1 cellular context compared by ENCODE assay signal in the genomic region with DNA sequence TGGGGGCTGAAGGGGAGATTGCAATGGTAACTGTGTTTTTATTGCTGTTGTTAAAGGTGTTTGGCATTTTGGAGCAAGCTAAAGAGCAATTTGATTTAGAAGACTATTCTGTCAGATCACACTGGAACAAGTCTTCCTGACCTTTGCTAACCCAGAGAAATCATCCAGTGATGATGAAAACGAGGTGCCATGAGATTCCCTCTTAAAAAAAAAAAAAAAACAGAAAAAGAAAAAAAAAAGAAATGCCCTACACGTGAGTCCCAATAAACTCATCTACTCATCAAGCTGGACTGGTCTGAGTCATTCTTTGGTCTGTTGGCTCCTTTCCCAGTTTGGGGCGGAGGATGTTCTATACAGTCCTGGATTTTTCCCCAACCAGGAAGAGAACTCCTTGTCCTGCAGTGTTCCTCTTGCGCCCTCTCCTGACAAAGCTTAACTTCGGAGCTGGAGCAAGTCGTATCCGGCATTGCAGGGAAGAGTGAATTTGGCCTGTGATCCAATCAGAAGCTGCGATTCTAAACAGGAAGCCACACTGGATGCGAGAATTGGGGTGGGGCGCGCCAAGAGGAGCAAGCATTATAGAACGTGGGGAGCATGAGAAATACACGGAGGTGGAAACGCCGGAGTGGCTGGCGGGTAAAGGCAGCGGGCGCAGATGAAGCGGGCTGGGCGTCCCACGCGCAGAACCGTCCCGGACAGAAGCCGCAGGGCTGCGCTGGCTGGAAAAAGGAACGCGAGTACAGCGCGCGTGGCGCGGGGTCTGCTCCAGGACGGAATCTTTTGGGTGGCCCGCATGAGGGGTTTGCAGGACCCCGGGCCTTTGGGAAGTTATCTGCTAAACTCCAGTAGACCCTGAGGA.
TF ChIP-seq lines count a peak whose summit lies in the region.

No MANE protein-coding gene starts in this region.

TF ChIP-seq in GM12878, 131 proteins besides CTCF, POLR2A, EP300 and RAD21 (continued from another document and continues in another):
- TF ChIP-seq, protein P1, sequence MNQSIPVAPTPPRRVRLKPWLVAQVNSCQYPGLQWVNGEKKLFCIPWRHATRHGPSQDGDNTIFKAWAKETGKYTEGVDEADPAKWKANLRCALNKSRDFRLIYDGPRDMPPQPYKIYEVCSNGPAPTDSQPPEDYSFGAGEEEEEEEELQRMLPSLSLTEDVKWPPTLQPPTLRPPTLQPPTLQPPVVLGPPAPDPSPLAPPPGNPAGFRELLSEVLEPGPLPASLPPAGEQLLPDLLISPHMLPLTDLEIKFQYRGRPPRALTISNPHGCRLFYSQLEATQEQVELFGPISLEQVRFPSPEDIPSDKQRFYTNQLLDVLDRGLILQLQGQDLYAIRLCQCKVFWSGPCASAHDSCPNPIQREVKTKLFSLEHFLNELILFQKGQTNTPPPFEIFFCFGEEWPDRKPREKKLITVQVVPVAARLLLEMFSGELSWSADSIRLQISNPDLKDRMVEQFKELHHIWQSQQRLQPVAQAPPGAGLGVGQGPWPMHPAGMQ (IDR thresholded peaks at IDR 0.05; ENCODE audit: borderline replicate concordance) = no peak
- TF ChIP-seq SUZ12 (IDR thresholded peaks at IDR 0.05; ENCODE audit: unreplicated experiment) (no peak), ZZZ3 (IDR thresholded peaks at IDR 0.05; ENCODE audit: control insufficient read depth, insufficient read length, low read depth) (no peak), POLR2AphosphoS5 (IDR thresholded peaks at IDR 0.05; ENCODE audit: low read length) (no peak), NR2C1 (IDR thresholded peaks at IDR 0.05) (no peak), SMAD1 (IDR thresholded peaks at IDR 0.05; ENCODE audit: low read depth, partially characterized antibody) (peak; percentile 23), ATF7 (IDR thresholded peaks at IDR 0.05; ENCODE audit: low read depth) (peak; percentile 46; the same call in 1 of the 2 replicates), JUND (IDR thresholded peaks at IDR 0.05; ENCODE audit: low read depth, low read length) (no peak), CBX3 (IDR thresholded peaks at IDR 0.05; ENCODE audit: borderline replicate concordance, low read depth) (no peak), MYC (IDR thresholded peaks at IDR 0.05; ENCODE audit: insufficient read depth, insufficient read length, insufficient replicate concordance, low read length, severe bottlenecking) (no peak), ZNF384 (IDR thresholded peaks at IDR 0.05; ENCODE audit: borderline replicate concordance, low read depth, low read length) (peak; percentile 80), SIN3A (IDR thresholded peaks at IDR 0.05; ENCODE audit: low read depth, low read length) (no peak), SPI1 (IDR thresholded peaks at IDR 0.05; ENCODE audit: borderline replicate concordance, insufficient read depth, low read depth, low read length) (no peak), ZNF217 (IDR thresholded peaks at IDR 0.05) (no peak), TAF1 (IDR thresholded peaks at IDR 0.05; ENCODE audit: borderline replicate concordance, low read depth, low read length) (no peak), CHD1 (IDR thresholded peaks at IDR 0.05; ENCODE audit: low read depth, low read length) (no peak), SREBF1 (IDR thresholded peaks at IDR 0.05; ENCODE audit: low read length) (no peak), EED (IDR thresholded peaks at IDR 0.05; ENCODE audit: low read depth) (peak; percentile 86), HDAC6 (IDR thresholded peaks at IDR 0.05; ENCODE audit: unreplicated experiment) (no peak), RCOR1 (conservative IDR thresholded peaks at IDR 0.05; ENCODE audit: low read depth, low read length) (no peak)
- TF ChIP-seq, protein P2, sequence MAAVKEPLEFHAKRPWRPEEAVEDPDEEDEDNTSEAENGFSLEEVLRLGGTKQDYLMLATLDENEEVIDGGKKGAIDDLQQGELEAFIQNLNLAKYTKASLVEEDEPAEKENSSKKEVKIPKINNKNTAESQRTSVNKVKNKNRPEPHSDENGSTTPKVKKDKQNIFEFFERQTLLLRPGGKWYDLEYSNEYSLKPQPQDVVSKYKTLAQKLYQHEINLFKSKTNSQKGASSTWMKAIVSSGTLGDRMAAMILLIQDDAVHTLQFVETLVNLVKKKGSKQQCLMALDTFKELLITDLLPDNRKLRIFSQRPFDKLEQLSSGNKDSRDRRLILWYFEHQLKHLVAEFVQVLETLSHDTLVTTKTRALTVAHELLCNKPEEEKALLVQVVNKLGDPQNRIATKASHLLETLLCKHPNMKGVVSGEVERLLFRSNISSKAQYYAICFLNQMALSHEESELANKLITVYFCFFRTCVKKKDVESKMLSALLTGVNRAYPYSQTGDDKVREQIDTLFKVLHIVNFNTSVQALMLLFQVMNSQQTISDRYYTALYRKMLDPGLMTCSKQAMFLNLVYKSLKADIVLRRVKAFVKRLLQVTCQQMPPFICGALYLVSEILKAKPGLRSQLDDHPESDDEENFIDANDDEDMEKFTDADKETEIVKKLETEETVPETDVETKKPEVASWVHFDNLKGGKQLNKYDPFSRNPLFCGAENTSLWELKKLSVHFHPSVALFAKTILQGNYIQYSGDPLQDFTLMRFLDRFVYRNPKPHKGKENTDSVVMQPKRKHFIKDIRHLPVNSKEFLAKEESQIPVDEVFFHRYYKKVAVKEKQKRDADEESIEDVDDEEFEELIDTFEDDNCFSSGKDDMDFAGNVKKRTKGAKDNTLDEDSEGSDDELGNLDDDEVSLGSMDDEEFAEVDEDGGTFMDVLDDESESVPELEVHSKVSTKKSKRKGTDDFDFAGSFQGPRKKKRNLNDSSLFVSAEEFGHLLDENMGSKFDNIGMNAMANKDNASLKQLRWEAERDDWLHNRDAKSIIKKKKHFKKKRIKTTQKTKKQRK (IDR thresholded peaks at IDR 0.05; ENCODE audit: low read depth, low read length) = no peak
- TF ChIP-seq, protein P3, sequence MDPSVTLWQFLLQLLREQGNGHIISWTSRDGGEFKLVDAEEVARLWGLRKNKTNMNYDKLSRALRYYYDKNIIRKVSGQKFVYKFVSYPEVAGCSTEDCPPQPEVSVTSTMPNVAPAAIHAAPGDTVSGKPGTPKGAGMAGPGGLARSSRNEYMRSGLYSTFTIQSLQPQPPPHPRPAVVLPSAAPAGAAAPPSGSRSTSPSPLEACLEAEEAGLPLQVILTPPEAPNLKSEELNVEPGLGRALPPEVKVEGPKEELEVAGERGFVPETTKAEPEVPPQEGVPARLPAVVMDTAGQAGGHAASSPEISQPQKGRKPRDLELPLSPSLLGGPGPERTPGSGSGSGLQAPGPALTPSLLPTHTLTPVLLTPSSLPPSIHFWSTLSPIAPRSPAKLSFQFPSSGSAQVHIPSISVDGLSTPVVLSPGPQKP (IDR thresholded peaks at IDR 0.05; ENCODE audit: low read depth, low read length) = no peak
- TF ChIP-seq, protein P4, sequence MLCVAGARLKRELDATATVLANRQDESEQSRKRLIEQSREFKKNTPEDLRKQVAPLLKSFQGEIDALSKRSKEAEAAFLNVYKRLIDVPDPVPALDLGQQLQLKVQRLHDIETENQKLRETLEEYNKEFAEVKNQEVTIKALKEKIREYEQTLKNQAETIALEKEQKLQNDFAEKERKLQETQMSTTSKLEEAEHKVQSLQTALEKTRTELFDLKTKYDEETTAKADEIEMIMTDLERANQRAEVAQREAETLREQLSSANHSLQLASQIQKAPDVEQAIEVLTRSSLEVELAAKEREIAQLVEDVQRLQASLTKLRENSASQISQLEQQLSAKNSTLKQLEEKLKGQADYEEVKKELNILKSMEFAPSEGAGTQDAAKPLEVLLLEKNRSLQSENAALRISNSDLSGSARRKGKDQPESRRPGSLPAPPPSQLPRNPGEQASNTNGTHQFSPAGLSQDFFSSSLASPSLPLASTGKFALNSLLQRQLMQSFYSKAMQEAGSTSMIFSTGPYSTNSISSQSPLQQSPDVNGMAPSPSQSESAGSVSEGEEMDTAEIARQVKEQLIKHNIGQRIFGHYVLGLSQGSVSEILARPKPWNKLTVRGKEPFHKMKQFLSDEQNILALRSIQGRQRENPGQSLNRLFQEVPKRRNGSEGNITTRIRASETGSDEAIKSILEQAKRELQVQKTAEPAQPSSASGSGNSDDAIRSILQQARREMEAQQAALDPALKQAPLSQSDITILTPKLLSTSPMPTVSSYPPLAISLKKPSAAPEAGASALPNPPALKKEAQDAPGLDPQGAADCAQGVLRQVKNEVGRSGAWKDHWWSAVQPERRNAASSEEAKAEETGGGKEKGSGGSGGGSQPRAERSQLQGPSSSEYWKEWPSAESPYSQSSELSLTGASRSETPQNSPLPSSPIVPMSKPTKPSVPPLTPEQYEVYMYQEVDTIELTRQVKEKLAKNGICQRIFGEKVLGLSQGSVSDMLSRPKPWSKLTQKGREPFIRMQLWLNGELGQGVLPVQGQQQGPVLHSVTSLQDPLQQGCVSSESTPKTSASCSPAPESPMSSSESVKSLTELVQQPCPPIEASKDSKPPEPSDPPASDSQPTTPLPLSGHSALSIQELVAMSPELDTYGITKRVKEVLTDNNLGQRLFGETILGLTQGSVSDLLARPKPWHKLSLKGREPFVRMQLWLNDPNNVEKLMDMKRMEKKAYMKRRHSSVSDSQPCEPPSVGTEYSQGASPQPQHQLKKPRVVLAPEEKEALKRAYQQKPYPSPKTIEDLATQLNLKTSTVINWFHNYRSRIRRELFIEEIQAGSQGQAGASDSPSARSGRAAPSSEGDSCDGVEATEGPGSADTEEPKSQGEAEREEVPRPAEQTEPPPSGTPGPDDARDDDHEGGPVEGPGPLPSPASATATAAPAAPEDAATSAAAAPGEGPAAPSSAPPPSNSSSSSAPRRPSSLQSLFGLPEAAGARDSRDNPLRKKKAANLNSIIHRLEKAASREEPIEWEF (IDR thresholded peaks at IDR 0.05; ENCODE audit: insufficient replicate concordance, low read depth, low read length) = no peak
- TF ChIP-seq, protein P5, sequence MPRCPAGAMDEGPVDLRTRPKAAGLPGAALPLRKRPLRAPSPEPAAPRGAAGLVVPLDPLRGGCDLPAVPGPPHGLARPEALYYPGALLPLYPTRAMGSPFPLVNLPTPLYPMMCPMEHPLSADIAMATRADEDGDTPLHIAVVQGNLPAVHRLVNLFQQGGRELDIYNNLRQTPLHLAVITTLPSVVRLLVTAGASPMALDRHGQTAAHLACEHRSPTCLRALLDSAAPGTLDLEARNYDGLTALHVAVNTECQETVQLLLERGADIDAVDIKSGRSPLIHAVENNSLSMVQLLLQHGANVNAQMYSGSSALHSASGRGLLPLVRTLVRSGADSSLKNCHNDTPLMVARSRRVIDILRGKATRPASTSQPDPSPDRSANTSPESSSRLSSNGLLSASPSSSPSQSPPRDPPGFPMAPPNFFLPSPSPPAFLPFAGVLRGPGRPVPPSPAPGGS (IDR thresholded peaks at IDR 0.05; ENCODE audit: borderline replicate concordance, insufficient read depth, low read depth, low read length, poor library complexity, severe bottlenecking) = no peak
- TF ChIP-seq, protein P6, sequence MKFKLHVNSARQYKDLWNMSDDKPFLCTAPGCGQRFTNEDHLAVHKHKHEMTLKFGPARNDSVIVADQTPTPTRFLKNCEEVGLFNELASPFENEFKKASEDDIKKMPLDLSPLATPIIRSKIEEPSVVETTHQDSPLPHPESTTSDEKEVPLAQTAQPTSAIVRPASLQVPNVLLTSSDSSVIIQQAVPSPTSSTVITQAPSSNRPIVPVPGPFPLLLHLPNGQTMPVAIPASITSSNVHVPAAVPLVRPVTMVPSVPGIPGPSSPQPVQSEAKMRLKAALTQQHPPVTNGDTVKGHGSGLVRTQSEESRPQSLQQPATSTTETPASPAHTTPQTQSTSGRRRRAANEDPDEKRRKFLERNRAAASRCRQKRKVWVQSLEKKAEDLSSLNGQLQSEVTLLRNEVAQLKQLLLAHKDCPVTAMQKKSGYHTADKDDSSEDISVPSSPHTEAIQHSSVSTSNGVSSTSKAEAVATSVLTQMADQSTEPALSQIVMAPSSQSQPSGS (IDR thresholded peaks at IDR 0.05; ENCODE audit: low read length) = no peak
- TF ChIP-seq, protein P7, sequence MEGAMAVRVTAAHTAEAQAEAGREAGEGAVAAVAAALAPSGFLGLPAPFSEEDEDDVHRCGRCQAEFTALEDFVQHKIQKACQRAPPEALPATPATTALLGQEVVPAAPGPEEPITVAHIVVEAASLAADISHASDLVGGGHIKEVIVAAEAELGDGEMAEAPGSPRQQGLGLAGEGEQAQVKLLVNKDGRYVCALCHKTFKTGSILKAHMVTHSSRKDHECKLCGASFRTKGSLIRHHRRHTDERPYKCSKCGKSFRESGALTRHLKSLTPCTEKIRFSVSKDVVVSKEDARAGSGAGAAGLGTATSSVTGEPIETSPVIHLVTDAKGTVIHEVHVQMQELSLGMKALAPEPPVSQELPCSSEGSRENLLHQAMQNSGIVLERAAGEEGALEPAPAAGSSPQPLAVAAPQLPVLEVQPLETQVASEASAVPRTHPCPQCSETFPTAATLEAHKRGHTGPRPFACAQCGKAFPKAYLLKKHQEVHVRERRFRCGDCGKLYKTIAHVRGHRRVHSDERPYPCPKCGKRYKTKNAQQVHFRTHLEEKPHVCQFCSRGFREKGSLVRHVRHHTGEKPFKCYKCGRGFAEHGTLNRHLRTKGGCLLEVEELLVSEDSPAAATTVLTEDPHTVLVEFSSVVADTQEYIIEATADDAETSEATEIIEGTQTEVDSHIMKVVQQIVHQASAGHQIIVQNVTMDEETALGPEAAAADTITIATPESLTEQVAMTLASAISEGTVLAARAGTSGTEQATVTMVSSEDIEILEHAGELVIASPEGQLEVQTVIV (IDR thresholded peaks at IDR 0.05; ENCODE audit: borderline replicate concordance, partially characterized antibody) = peak; percentile 57
- TF ChIP-seq, protein P8, sequence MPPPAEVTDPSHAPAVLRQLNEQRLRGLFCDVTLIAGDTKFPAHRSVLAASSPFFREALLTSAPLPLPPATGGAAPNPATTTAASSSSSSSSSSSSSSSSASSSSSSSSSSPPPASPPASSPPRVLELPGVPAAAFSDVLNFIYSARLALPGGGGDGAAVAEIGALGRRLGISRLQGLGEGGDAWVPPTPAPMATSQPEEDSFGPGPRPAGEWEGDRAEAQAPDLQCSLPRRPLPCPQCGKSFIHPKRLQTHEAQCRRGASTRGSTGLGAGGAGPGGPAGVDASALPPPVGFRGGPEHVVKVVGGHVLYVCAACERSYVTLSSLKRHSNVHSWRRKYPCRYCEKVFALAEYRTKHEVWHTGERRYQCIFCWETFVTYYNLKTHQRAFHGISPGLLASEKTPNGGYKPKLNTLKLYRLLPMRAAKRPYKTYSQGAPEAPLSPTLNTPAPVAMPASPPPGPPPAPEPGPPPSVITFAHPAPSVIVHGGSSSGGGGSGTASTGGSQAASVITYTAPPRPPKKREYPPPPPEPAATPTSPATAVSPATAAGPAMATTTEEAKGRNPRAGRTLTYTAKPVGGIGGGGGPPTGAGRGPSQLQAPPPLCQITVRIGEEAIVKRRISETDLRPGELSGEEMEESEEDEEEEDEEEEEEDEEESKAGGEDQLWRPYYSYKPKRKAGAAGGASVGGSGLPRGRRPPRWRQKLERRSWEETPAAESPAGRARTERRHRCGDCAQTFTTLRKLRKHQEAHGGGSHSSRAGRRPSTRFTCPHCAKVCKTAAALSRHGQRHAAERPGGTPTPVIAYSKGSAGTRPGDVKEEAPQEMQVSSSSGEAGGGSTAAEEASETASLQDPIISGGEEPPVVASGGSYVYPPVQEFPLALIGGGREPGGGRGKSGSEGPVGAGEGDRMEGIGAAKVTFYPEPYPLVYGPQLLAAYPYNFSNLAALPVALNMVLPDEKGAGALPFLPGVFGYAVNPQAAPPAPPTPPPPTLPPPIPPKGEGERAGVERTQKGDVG (CRISPR knock-in tag; IDR thresholded peaks at IDR 0.05) = no peak
- TF ChIP-seq, protein P9, sequence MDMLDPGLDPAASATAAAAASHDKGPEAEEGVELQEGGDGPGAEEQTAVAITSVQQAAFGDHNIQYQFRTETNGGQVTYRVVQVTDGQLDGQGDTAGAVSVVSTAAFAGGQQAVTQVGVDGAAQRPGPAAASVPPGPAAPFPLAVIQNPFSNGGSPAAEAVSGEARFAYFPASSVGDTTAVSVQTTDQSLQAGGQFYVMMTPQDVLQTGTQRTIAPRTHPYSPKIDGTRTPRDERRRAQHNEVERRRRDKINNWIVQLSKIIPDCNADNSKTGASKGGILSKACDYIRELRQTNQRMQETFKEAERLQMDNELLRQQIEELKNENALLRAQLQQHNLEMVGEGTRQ (IDR thresholded peaks at IDR 0.05; ENCODE audit: borderline replicate concordance, low read depth, low read length) = no peak
